ENCODE assay signal across 20 cellular contexts in genomic region chr6:11944111-11944510, GRCh38.
DNase-seq lines count a peak whose midpoint lies in the region; ATAC-seq, FAIRE-seq and TF ChIP-seq lines count a peak whose summit lies in the region.
"Had no signal": no experiment of that assay in that cellular context is flagged by ENCODE, and none has a peak within 500 bp of the region (broad histone marks: within the 10 kb centered on the region; RNA-seq: fewer than 3 reads in every experiment).

No MANE protein-coding gene starts in this region.

- TF ChIP-seq POLR2A in K562 (conservative IDR thresholded peaks at IDR 0.05) = no peak

- no peak overlapping the region for H3K4me3 ChIP-seq in K562
- no peak overlapping the region for H3K4me3 ChIP-seq in kidney (ENCODE audit: low read length in 2 of 2)
- H3K4me3 ChIP-seq in liver (ENCODE audit: low read depth in 1 of 3, low read length in 3 of 3) = no peak overlapping the region
- no peak overlapping the region for H3K4me3 ChIP-seq in GM23248

- no peaks in the 10 kb centered on the region for H3F3A ChIP-seq in GM23248 (ENCODE audit: insufficient read depth)

- H3K27ac ChIP-seq in K562 (ENCODE audit: extremely low read depth, low read depth, low read length) (no peak overlapping the region), kidney (ENCODE audit: low read depth in 2 of 2, low read length in 2 of 2) (no peak overlapping the region), liver (ENCODE audit: low read depth in 1 of 2, low read length in 2 of 2) (no peak overlapping the region), GM23248 (no peak overlapping the region)

- TF ChIP-seq RAD21 in K562 (CRISPR knock-in tag; conservative IDR thresholded peaks at IDR 0.05 in 1 of 2, IDR thresholded peaks at IDR 0.05 in 1 of 2) (no peak), liver (IDR thresholded peaks at IDR 0.05) (peak; percentile 28 to 66)

- H2AFZ ChIP-seq in K562 (ENCODE audit: low read depth, low read length) = peak overlapping the region; percentile 46; the same call in 1 of the 2 replicates
- no peak overlapping the region for H2AFZ ChIP-seq in GM23248

- H3K79me2 ChIP-seq in K562 (ENCODE audit: control insufficient read depth, insufficient read depth, low read length) (no peaks in the 10 kb centered on the region), GM23248 (ENCODE audit: insufficient read depth) (no peaks in the 10 kb centered on the region)

- BruUV-seq in K562 (replicated peaks; lab: Mats Ljungman, UMichigan) = no TSS peak

- POLR2A ChIA-PET in K562 (lab: Yijun Ruan, JAX) = interaction anchor here (0.6 to 1.0 kb wide), 3 partner anchors 11 to 49 kb away, joined by 3 read pairs; no protein-coding TSS in a partner anchor

- H4K20me1 ChIP-seq in K562 (replicated peaks; ENCODE audit: control insufficient read depth, insufficient read depth, low read length) = no peaks in the 10 kb centered on the region
- H4K20me1 ChIP-seq in GM23248 (ENCODE audit: insufficient read depth) = no peaks in the 10 kb centered on the region

- H3K9ac ChIP-seq in K562 (ENCODE audit: insufficient read depth in 1 of 2, low read depth in 2 of 2, low read length in 2 of 2) (no peak overlapping the region), kidney (ENCODE audit: low read length in 2 of 2) (no peak overlapping the region), liver (ENCODE audit: low read depth in 1 of 2, low read length in 2 of 2) (no peak overlapping the region), GM23248 (no peak overlapping the region)

- no peak for FAIRE-seq in K562 (lab: Jason Lieb, UNC)
- peak; percentile 89 for FAIRE-seq in kidney (lab: Jason Lieb, UNC)
- FAIRE-seq: GM12891 had no signal

- no peak for TF ChIP-seq EP300 in K562 (IDR thresholded peaks at IDR 0.05; ENCODE audit: low read length)

- no peaks in the 10 kb centered on the region for H3K36me3 ChIP-seq in K562 (ENCODE audit: control insufficient read depth, insufficient read depth, low read length)
- no peaks in the 10 kb centered on the region for H3K36me3 ChIP-seq in kidney (ENCODE audit: control insufficient read depth in 1 of 2, insufficient read depth in 2 of 2, low read length in 2 of 2)
- no peaks in the 10 kb centered on the region for H3K36me3 ChIP-seq in liver (ENCODE audit: control insufficient read depth in 4 of 4, insufficient read depth in 3 of 4, low read depth in 1 of 4, low read length in 3 of 4)
- H3K36me3 ChIP-seq in GM23248 (ENCODE audit: low read depth) = no peaks in the 10 kb centered on the region
- H3K36me3 ChIP-seq: BE2C had no signal

- H3K4me2 ChIP-seq in K562 (ENCODE audit: insufficient read depth, low read length) (no peak overlapping the region), GM23248 (ENCODE audit: unreplicated experiment) (no peak overlapping the region)

- H3K4me1 ChIP-seq in K562 (replicated peaks in 1 of 2; ENCODE audit: control insufficient read depth in 2 of 2, insufficient read depth in 2 of 2, low read length in 2 of 2) = peaks cover 9 to 20% of the 10 kb centered on the region in 2 experiments; a peak in 4 of 5 replicates
- no peaks in the 10 kb centered on the region for H3K4me1 ChIP-seq in kidney (ENCODE audit: control insufficient read depth in 1 of 2, insufficient read depth in 1 of 2, low read depth in 1 of 2, low read length in 2 of 2)
- H3K4me1 ChIP-seq in liver (ENCODE audit: control insufficient read depth in 4 of 4, insufficient read depth in 4 of 4, low read length in 3 of 4) = peaks cover 0 to 12% (median 4%) of the 10 kb centered on the region in 4 donors
- H3K4me1 ChIP-seq in GM23248 (ENCODE audit: insufficient read depth) = no peaks in the 10 kb centered on the region
- H3K4me1 ChIP-seq: BE2C had no signal

- in situ Hi-C loops in K562 (cut with MboI) = no loop called here
- in situ Hi-C loops in GM23248 (cut with MboI) = no loop called here

- no peaks in the 10 kb centered on the region for H3K9me2 ChIP-seq in GM23248 (ENCODE audit: insufficient read depth)

- TF ChIP-seq CTCF in K562 (IDR thresholded peaks at IDR 0.05 in 2 of 3, conservative IDR thresholded peaks at IDR 0.05 in 1 of 3; ENCODE audit: insufficient read depth in 2 of 3, low read depth in 1 of 3, low read length in 3 of 3) (no peak), kidney (IDR thresholded peaks at IDR 0.05; ENCODE audit: borderline replicate concordance, extremely low read depth, insufficient read depth) (no peak), liver (IDR thresholded peaks at IDR 0.05; ENCODE audit: low read depth, low read length, missing input control) (no peak)

- 58% methylated on average over 1 of the region's 1 CpG for WGBS in K562 (ENCODE audit: insufficient coverage, low coverage, missing lambda C conversion rate)
- WGBS in liver = 33% methylated on average over 1 of the region's 1 CpG
- 94 to 100% methylated on average over 1 of the region's 1 CpG for WGBS in GM23248 (ENCODE audit: low coverage in 1 of 2, low lambda C conversion rate in 2 of 2, missing lambda C conversion rate in 2 of 2), 2 experiments

- H3K9me1 ChIP-seq in K562 (ENCODE audit: control insufficient read depth, insufficient read depth, low read length) = no peaks in the 10 kb centered on the region

- CTCF ChIA-PET in K562 (lab: Yijun Ruan, JAX; ENCODE audit: low intra/inter-chr PET ratio) = no interaction called here

- H3K27me3 ChIP-seq in K562 (ENCODE audit: control insufficient read depth in 2 of 2, insufficient read depth in 2 of 2, low read length in 2 of 2) (no peaks in the 10 kb centered on the region), liver (ENCODE audit: control insufficient read depth in 4 of 4, insufficient read depth in 4 of 4, low read length in 3 of 4) (no peaks in the 10 kb centered on the region), GM23248 (replicated peaks; ENCODE audit: insufficient read depth) (no peaks in the 10 kb centered on the region)
- H3K27me3 ChIP-seq: BE2C had no signal

- H3K9me3 ChIP-seq in K562 (replicated peaks; ENCODE audit: control insufficient read depth, insufficient read depth, low read depth, low read length) = no peaks in the 10 kb centered on the region; the same call in 1 of the 2 replicates
- no peaks in the 10 kb centered on the region for H3K9me3 ChIP-seq in kidney (ENCODE audit: control insufficient read depth in 1 of 2, low read length in 2 of 2)
- H3K9me3 ChIP-seq in liver (ENCODE audit: control insufficient read depth in 4 of 4, low read length in 3 of 4) = no peaks in the 10 kb centered on the region
- H3K9me3 ChIP-seq in GM23248 (ENCODE audit: low read depth) = no peaks in the 10 kb centered on the region
- H3K9me3 ChIP-seq: BE2C had no signal

- ATAC-seq in K562 (no peak), SK-N-SH treated with all-trans-retinoic acid at 6 μM for 48 hours (no peak), GM18511 (IDR thresholded peaks at IDR 0.05; ENCODE audit: unreplicated experiment) (no peak)
- ATAC-seq: HCT116 had no signal

- intact Hi-C loops in K562 (cut with micrococcal nuclease) (no loop called here), kidney (cut with DNase I) (no loop called here)

- DNase-seq in K562 (ENCODE audit: extremely low read depth in 1 of 4, low spot score in 3 of 4) = no peak
- no peak for DNase-seq in kidney
- DNase-seq in renal cortical epithelial cell (ENCODE audit: low read depth) = peak; percentile 75
- DNase-seq in GM23248 = no peak
- DNase-seq: ACHN; BE2C; C1 segment of cervical spinal cord; CD4-positive, CD25-positive, alpha-beta regulatory T cell; CD8-positive, alpha-beta memory T cell; COR-L47; GOT3; H7; HFFc6; IMR-90; KBM-7 had no signal

TF ChIP-seq in K562, 482 proteins besides CTCF, POLR2A, EP300 and RAD21 (continues in another document):
- no peak for TF ChIP-seq HDGF (IDR thresholded peaks at IDR 0.05)
- no peak for TF ChIP-seq PCBP1 (IDR thresholded peaks at IDR 0.05; ENCODE audit: low read depth, low read length, poor library complexity, severe bottlenecking)

TF ChIP-seq in liver, 16 proteins besides CTCF, POLR2A, EP300 and RAD21 (continues in another document):
- TF ChIP-seq EGR1 (IDR thresholded peaks at IDR 0.05; ENCODE audit: low read depth in 2 of 2) (peak in 1 of 2 donors; percentile 27), TAF1 (conservative IDR thresholded peaks at IDR 0.05) (no peak), HNF4G (IDR thresholded peaks at IDR 0.05) (peak; percentile 34), YY1 (IDR thresholded peaks at IDR 0.05) (peak; percentile 29), HNF4A (conservative IDR thresholded peaks at IDR 0.05) (peak; percentile 60 to 70), GABPA (IDR thresholded peaks at IDR 0.05 in 1 of 2, conservative IDR thresholded peaks at IDR 0.05 in 1 of 2) (no peak), NR2F2 (IDR thresholded peaks at IDR 0.05) (no peak), FOXA2 (IDR thresholded peaks at IDR 0.05) (no peak)
- TF ChIP-seq, protein P1, sequence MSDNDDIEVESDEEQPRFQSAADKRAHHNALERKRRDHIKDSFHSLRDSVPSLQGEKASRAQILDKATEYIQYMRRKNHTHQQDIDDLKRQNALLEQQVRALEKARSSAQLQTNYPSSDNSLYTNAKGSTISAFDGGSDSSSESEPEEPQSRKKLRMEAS (IDR thresholded peaks at IDR 0.05) = peak; percentile 9

TF ChIP-seq in SK-N-SH treated with all-trans-retinoic acid at 6 μM for 48 hours, 23 proteins besides CTCF, POLR2A, EP300 and RAD21 (continues in another document):
- no peak for TF ChIP-seq ZC3H10 (CRISPR knock-in tag; IDR thresholded peaks at IDR 0.05)
- TF ChIP-seq ZNF70 (CRISPR knock-in tag; IDR thresholded peaks at IDR 0.05) = no peak
- no peak for TF ChIP-seq ZNF565 (CRISPR knock-in tag; conservative IDR thresholded peaks at IDR 0.05; ENCODE audit: low read depth)
- TF ChIP-seq ISL1 (CRISPR knock-in tag; IDR thresholded peaks at IDR 0.05) = no peak
- no peak for TF ChIP-seq CSDC2 (CRISPR knock-in tag; IDR thresholded peaks at IDR 0.05)
- TF ChIP-seq GLIS3 (CRISPR knock-in tag; IDR thresholded peaks at IDR 0.05) = no peak
- TF ChIP-seq BACH2 (CRISPR knock-in tag; IDR thresholded peaks at IDR 0.05; ENCODE audit: borderline replicate concordance) = no peak
- no peak for TF ChIP-seq SNAI2 (CRISPR knock-in tag; IDR thresholded peaks at IDR 0.05)
- TF ChIP-seq ZFP3 (CRISPR knock-in tag; IDR thresholded peaks at IDR 0.05) = no peak
- no peak for TF ChIP-seq RARB (CRISPR knock-in tag; IDR thresholded peaks at IDR 0.05)
- no peak for TF ChIP-seq POU6F1 (CRISPR knock-in tag; IDR thresholded peaks at IDR 0.05; ENCODE audit: borderline replicate concordance, low read depth)
- no peak for TF ChIP-seq PPARA (CRISPR knock-in tag; IDR thresholded peaks at IDR 0.05; ENCODE audit: borderline replicate concordance)
